1 cellular context compared by ENCODE assay signal in the genomic region with DNA sequence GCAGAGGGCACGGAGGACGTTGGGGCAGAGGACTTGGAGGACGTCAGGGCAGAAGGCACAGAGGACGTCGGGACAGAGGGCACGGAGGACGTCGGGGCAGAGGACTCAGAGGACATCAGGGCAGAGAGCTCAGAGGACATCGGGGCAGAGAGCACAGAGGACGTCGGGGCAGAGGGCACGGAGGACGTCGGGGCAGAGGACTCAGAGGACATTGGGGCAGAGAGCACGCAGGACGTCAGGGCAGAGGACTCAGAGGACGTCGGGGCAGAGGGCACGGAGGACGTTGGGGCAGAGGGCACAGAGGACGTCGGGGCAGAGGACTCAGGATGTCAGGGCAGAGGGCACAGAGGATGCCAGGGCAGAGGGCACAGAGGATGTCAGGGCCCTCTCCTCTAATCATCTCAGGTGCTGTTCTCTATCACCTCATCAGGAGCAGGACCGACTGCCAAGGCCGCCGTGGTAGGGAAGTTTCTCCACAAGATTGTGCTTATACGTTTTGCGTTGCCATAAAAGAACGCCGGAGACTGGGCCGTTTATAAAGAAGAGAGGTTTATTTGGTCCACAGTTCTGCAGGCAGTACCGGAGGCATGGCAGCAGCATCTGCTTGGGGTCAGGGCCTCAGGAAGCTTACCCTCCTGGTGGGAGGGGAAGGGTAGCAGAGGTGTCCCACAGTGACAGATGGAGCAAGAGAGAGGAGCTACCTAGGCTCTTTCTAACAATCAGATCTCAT.
TF ChIP-seq lines count a peak whose summit lies in the region.

No MANE protein-coding gene starts in this region.

TF ChIP-seq in WTC11, 78 proteins besides CTCF, POLR2A, EP300 and RAD21 (continued from another document):
- TF ChIP-seq, protein P1, sequence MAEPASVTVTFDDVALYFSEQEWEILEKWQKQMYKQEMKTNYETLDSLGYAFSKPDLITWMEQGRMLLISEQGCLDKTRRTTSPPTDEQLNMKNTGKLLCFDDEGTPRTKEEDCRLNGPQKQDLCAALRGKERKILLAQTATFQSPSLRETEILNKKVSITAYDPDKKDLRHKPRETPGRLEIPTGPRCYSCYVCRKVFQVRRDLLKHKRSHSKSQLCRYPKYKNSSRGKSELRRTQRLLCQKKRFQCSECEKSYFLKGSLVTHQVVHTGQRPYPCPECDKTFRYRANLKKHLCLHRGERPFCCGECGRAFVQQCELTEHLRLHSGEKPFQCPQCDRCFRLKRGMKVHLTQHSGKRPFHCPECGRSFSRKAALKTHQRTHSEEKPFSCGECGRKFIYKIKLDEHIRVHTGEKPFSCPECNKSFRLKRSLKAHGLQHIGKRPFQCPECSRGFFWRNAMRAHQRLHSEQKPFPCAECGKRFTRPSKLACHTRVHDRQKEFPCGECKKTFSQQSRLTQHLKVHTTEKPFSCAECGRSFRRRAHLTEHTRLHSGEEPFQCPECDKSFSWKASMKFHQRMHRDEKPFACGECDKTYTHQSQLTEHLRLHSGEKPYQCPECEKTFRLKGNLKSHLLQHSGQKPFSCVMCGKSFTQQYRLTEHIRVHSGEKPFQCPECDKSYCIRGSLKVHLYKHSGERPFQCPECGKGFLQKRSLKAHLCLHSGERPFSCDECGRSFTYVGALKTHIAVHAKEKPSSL (CRISPR knock-in tag; conservative IDR thresholded peaks at IDR 0.05) = no peak
- TF ChIP-seq FOXP1 (CRISPR knock-in tag; IDR thresholded peaks at IDR 0.05; ENCODE audit: borderline replicate concordance) = no peak
- TF ChIP-seq, protein P2, sequence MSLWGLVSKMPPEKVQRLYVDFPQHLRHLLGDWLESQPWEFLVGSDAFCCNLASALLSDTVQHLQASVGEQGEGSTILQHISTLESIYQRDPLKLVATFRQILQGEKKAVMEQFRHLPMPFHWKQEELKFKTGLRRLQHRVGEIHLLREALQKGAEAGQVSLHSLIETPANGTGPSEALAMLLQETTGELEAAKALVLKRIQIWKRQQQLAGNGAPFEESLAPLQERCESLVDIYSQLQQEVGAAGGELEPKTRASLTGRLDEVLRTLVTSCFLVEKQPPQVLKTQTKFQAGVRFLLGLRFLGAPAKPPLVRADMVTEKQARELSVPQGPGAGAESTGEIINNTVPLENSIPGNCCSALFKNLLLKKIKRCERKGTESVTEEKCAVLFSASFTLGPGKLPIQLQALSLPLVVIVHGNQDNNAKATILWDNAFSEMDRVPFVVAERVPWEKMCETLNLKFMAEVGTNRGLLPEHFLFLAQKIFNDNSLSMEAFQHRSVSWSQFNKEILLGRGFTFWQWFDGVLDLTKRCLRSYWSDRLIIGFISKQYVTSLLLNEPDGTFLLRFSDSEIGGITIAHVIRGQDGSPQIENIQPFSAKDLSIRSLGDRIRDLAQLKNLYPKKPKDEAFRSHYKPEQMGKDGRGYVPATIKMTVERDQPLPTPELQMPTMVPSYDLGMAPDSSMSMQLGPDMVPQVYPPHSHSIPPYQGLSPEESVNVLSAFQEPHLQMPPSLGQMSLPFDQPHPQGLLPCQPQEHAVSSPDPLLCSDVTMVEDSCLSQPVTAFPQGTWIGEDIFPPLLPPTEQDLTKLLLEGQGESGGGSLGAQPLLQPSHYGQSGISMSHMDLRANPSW (CRISPR knock-in tag; conservative IDR thresholded peaks at IDR 0.05; ENCODE audit: low read depth) = no peak
- no peak for TF ChIP-seq RELA (CRISPR knock-in tag; IDR thresholded peaks at IDR 0.05; ENCODE audit: borderline replicate concordance)
- no peak for TF ChIP-seq KAT7 (CRISPR knock-in tag; IDR thresholded peaks at IDR 0.05; ENCODE audit: borderline replicate concordance)
- TF ChIP-seq ZNF396 (CRISPR knock-in tag; IDR thresholded peaks at IDR 0.05; ENCODE audit: borderline replicate concordance) = no peak
- TF ChIP-seq TEAD1 (CRISPR knock-in tag; IDR thresholded peaks at IDR 0.05) = no peak
- TF ChIP-seq ESRRA (CRISPR knock-in tag; IDR thresholded peaks at IDR 0.05; ENCODE audit: borderline replicate concordance) = no peak
- no peak for TF ChIP-seq FOXJ3 (CRISPR knock-in tag; IDR thresholded peaks at IDR 0.05; ENCODE audit: borderline replicate concordance)
- no peak for TF ChIP-seq GABPB1 (CRISPR knock-in tag; IDR thresholded peaks at IDR 0.05)
- TF ChIP-seq, protein P3, sequence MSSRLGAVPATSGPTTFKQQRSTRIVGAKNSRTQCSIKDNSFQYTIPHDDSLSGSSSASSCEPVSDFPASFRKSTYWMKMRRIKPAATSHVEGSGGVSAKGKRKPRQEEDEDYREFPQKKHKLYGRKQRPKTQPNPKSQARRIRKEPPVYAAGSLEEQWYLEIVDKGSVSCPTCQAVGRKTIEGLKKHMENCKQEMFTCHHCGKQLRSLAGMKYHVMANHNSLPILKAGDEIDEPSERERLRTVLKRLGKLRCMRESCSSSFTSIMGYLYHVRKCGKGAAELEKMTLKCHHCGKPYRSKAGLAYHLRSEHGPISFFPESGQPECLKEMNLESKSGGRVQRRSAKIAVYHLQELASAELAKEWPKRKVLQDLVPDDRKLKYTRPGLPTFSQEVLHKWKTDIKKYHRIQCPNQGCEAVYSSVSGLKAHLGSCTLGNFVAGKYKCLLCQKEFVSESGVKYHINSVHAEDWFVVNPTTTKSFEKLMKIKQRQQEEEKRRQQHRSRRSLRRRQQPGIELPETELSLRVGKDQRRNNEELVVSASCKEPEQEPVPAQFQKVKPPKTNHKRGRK (CRISPR knock-in tag; IDR thresholded peaks at IDR 0.05; ENCODE audit: borderline replicate concordance) = no peak
- TF ChIP-seq ZNF219 (CRISPR knock-in tag; IDR thresholded peaks at IDR 0.05; ENCODE audit: borderline replicate concordance) = no peak
